8 cellular contexts compared by ENCODE assay signal in the genomic region with DNA sequence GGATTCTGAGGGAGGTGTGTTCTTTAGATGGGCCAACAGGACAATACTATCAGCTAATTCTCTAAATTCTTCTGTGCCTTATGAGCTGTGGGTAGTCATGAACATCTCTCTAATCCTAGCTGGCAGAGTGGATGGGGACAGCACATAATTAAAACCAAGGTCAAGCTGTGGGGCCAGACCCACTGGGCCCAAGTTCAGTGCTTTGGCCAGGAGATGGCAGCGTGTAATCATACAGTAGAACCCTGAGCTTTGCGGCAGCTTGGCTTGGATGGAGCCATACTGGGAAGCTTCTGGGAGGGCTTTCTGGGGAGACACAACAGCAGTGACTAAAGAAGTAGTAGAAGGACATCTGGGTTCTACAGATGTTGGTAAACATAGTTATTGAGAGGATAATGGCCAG.
A peak's percentile ranks its signal among the peaks of the same experiment; 100 is the strongest.
DNase-seq lines count a peak whose midpoint lies in the region; ATAC-seq and TF ChIP-seq lines count a peak whose summit lies in the region.

No MANE protein-coding gene starts in this region.

- POLR2A ChIA-PET in RWPE1 (lab: Yijun Ruan, JAX; ENCODE audit: low non-redundant PET) = no interaction called here

- H3K9me3 ChIP-seq in heart left ventricle (peaks cover 0 to 20% (median 0%) of the 10 kb centered on the region in 12 donors), tibial nerve (peaks cover 0 to 20% (median 0%) of the 10 kb centered on the region in 4 donors), vagina (no peaks in the 10 kb centered on the region)

- H3K4me1 ChIP-seq in heart left ventricle = no peaks in the 10 kb centered on the region
- H3K4me1 ChIP-seq in tibial nerve = no peaks in the 10 kb centered on the region
- H3K4me1 ChIP-seq in vagina = no peaks in the 10 kb centered on the region

- H3K4me3 ChIP-seq in heart left ventricle = no peak overlapping the region
- H3K4me3 ChIP-seq in tibial nerve = no peak overlapping the region
- H3K4me3 ChIP-seq in vagina = no peak overlapping the region

- H3K27ac ChIP-seq in heart left ventricle = no peak overlapping the region
- no peak overlapping the region for H3K27ac ChIP-seq in RWPE1
- H3K27ac ChIP-seq in tibial nerve = no peak overlapping the region
- H3K27ac ChIP-seq in vagina = no peak overlapping the region

- ATAC-seq in heart left ventricle = peak in 3 of 4 donors; percentile 36 to 44 (median 41)
- ATAC-seq in left ventricle myocardium superior = no peak
- ATAC-seq in HG02763 (IDR thresholded peaks at IDR 0.05; ENCODE audit: unreplicated experiment) = no peak
- ATAC-seq in HG02884 (IDR thresholded peaks at IDR 0.05; ENCODE audit: unreplicated experiment) = no peak

- DNase-seq in heart left ventricle (no peak), left ventricle myocardium superior (no peak), RWPE1 (ENCODE audit: low spot score) (peak; percentile 41), iris pigment epithelial cell (ENCODE audit: low read depth) (peak; percentile 21), tibial nerve (ENCODE audit: low spot score in 2 of 2) (peak in 1 of 2 donors; percentile 16), vagina (ENCODE audit: extremely low spot score in 2 of 2) (no peak)

- intact Hi-C loops in heart left ventricle (cut with DNase I) = loop anchor here in 7 of 10 donors (2.0 to 10.0 kb wide), 4 partner anchors 134 to 140 kb away; partner anchors contain the start of gene CXCL13 (in 3 of the 7)
- intact Hi-C loops in left ventricle myocardium superior (cut with micrococcal nuclease) = no loop called here
- intact Hi-C loops in vagina (cut with DNase I) = no loop called here

- no peaks in the 10 kb centered on the region for H3K36me3 ChIP-seq in heart left ventricle
- no peaks in the 10 kb centered on the region for H3K36me3 ChIP-seq in tibial nerve
- H3K36me3 ChIP-seq in vagina = no peaks in the 10 kb centered on the region

- peak; percentile 22 to 49 (median 35) for TF ChIP-seq CTCF in heart left ventricle (IDR thresholded peaks at IDR 0.05)
- no peak; the same call in 1 of the 2 replicates for TF ChIP-seq CTCF in RWPE1 (conservative IDR thresholded peaks at IDR 0.05; ENCODE audit: low read depth)
- TF ChIP-seq CTCF in tibial nerve (IDR thresholded peaks at IDR 0.05) = peak in 3 of 5 experiments; percentile 17 to 56 (median 24)
- TF ChIP-seq CTCF in vagina (IDR thresholded peaks at IDR 0.05) = no peak

- no peaks in the 10 kb centered on the region for H3K27me3 ChIP-seq in heart left ventricle
- no peaks in the 10 kb centered on the region for H3K27me3 ChIP-seq in tibial nerve
- H3K27me3 ChIP-seq in vagina = no peaks in the 10 kb centered on the region

- 75 to 82% (median 79%) methylated on average over 2 of the region's 2 CpGs for WGBS in heart left ventricle, 4 donors
- WGBS in tibial nerve, 2 donors = 76 to 91% methylated on average over 2 of the region's 2 CpGs

- TF ChIP-seq POLR2A in heart left ventricle (IDR thresholded peaks at IDR 0.05) (no peak), tibial nerve (IDR thresholded peaks at IDR 0.05) (no peak), vagina (IDR thresholded peaks at IDR 0.05) (no peak)

- no peak for TF ChIP-seq EP300 in tibial nerve (IDR thresholded peaks at IDR 0.05)

- CTCF ChIA-PET in RWPE1 (lab: Yijun Ruan, JAX) = interaction anchor here (0.7 to 2.5 kb wide), 6 partner anchors 19 to 355 kb away, joined by 3 to 17 read pairs (median 5); no protein-coding TSS in a partner anchor

Comparison
In these comparisons a context has a peak if more than half of its experiments do, and no peak if none do; other contexts are left out.
1. ATAC-seq: peak in heart left ventricle (3 of 4); none in left ventricle myocardium superior (single experiment), HG02763 (single experiment) and HG02884 (single experiment).
2. intact Hi-C loops: an anchor here in heart left ventricle (2.0 to 10.0 kb wide); none called in left ventricle myocardium superior and vagina.
3. DNase-seq: peak in RWPE1 (single experiment) and iris pigment epithelial cell (single experiment); none in heart left ventricle (0 of 5), left ventricle myocardium superior (single experiment) and vagina (0 of 2).
4. CTCF ChIP-seq: peak in heart left ventricle (12 of 12) and tibial nerve (3 of 5); none in RWPE1 (single experiment) and vagina (0 of 3).